ENCODE assay signal across 27 cellular contexts in genomic region chr3:189300345-189300744, GRCh38.
"Had no signal": no experiment of that assay in that cellular context is flagged by ENCODE, and none has a peak within 500 bp of the region (broad histone marks: within the 10 kb centered on the region; RNA-seq: fewer than 3 reads in every experiment).

No MANE protein-coding gene starts in this region.

- ATAC-seq: activated CD8-positive, alpha-beta T cell treated with anti-CD3 and anti-CD28 coated beads for 36 hours; SK-N-SH treated with all-trans-retinoic acid at 6 μM for 48 hours; T-helper 17 cell had no signal

- DNase-seq: activated CD4-positive, alpha-beta T cell treated with anti-CD3 and anti-CD28 coated beads, Interleukin-2, amount 50 U/mL, for 1 hour; activated CD4-positive, CD25-positive, alpha-beta regulatory T cell; activated CD8-positive, alpha-beta memory T cell treated with anti-CD3 and anti-CD28 coated beads, Interleukin-2, amount 50 U/mL, for 4 hours; activated CD8-positive, alpha-beta T cell treated with anti-CD3 and anti-CD28 coated beads for 36 hours; activated effector memory CD4-positive, alpha-beta T cell treated with Interleukin-2 at 50 U/mL for 16 hours; activated naive CD4-positive, alpha-beta T cell; activated T-cell treated with anti-CD3 and anti-CD28 coated beads, Interleukin-2, amount 50 U/mL, for 1 hour; amygdala; KG1; NCI-H1048; NCI-H146; NCI-H187 treated with DMSO at 0.1 percent for 48 hours; NCI-H2081 treated with DMSO at 0.1 percent for 48 hours; NCI-H446 treated with DMSO at 0.1 percent for 48 hours; NCI-H524 treated with DMSO at 0.1 percent for 48 hours; NCI-H748 treated with DMSO at 0.1 percent for 48 hours; Peyer's patch; Right ventricle myocardium superior; SJCRH30; T-helper 17 cell had no signal

- H3K36me3 ChIP-seq: Peyer's patch, SJCRH30 had no signal

- H3K27me3 ChIP-seq: Peyer's patch, SJCRH30 had no signal

- H3K4me3 ChIP-seq: Peyer's patch, SJCRH30 had no signal

- H3K27ac Mint-ChIP-seq: brain, T-helper 17 cell had no signal

- H3K27me3 Mint-ChIP-seq: activated CD8-positive, alpha-beta T cell treated with anti-CD3 and anti-CD28 coated beads for 36 hours; activated naive CD4-positive, alpha-beta T cell treated with anti-CD3 and anti-CD28 coated beads, Interleukin-2, amount 50 U/mL, for 24 hours; central memory CD8-positive, alpha-beta T cell; T-helper 17 cell had no signal

- FAIRE-seq: astrocyte had no signal

- H3K36me3 Mint-ChIP-seq: brain had no signal

- H3K9me3 ChIP-seq: Peyer's patch, SJCRH30 had no signal

- H3K9me3 Mint-ChIP-seq: activated CD8-positive, alpha-beta T cell treated with anti-CD3 and anti-CD28 coated beads for 36 hours; activated naive CD4-positive, alpha-beta T cell treated with anti-CD3 and anti-CD28 coated beads, Interleukin-2, amount 50 U/mL, for 24 hours; central memory CD8-positive, alpha-beta T cell had no signal

- H3K27ac ChIP-seq: Peyer's patch, RWPE1, SJCRH30, VCaP had no signal

- H3K4me1 Mint-ChIP-seq: T-helper 17 cell had no signal

- H3K4me3 Mint-ChIP-seq: activated CD8-positive, alpha-beta T cell treated with anti-CD3 and anti-CD28 coated beads for 36 hours; activated naive CD4-positive, alpha-beta T cell treated with anti-CD3 and anti-CD28 coated beads, Interleukin-2, amount 50 U/mL, for 24 hours; brain; central memory CD8-positive, alpha-beta T cell; T-helper 17 cell had no signal
